ENCODE assay signal across 9 cellular contexts in genomic region chr17:74442670-74443515, GRCh38. TPM values are rescaled to one million over a fixed set of nuclear protein-coding genes. Genes with fewer than 3 reads are reported as not detected.
DNase-seq lines count a peak whose midpoint lies in the region; ATAC-seq lines count a peak whose summit lies in the region.
"Had no signal": no experiment of that assay in that cellular context is flagged by ENCODE, and none has a peak within 500 bp of the region (broad histone marks: within the 10 kb centered on the region; RNA-seq: fewer than 3 reads in every experiment).

No MANE protein-coding gene starts in this region.

- ATAC-seq in HG03103 (IDR thresholded peaks at IDR 0.05; ENCODE audit: low read depth, unreplicated experiment) = peak; percentile 43
- ATAC-seq in effector memory CD8-positive, alpha-beta T cell (replicated peaks) = peak; percentile 54

- H3K4me3 ChIP-seq in urinary bladder (ENCODE audit: low read depth, low read length) = no peak overlapping the region

- peaks cover 4% of the 10 kb centered on the region for H3K36me3 Mint-ChIP-seq in effector memory CD8-positive, alpha-beta T cell (ENCODE audit: insufficient read depth)

- no peaks in the 10 kb centered on the region for H3K4me1 ChIP-seq in urinary bladder (ENCODE audit: insufficient read depth)

- H3K4me1 Mint-ChIP-seq in effector memory CD8-positive, alpha-beta T cell (ENCODE audit: low read depth in 2 of 2) = peaks cover 0 to 14% of the 10 kb centered on the region in 2 donors

- H3K9me3 Mint-ChIP-seq in effector memory CD8-positive, alpha-beta T cell = peaks cover 0 to 4% of the 10 kb centered on the region in 2 donors

- peaks cover 0 to 33% of the 10 kb centered on the region in 2 donors for H3K27me3 Mint-ChIP-seq in effector memory CD8-positive, alpha-beta T cell

- peak; percentile 39 to 74 for DNase-seq in NCI-H2081 (lab: John Stamatoyannopoulos, UW)
- no peak for DNase-seq in NCI-H2081 treated with DMSO at 0.1 percent for 48 hours (lab: John Stamatoyannopoulos, UW)
- DNase-seq in NOMO-1 treated with dmso at 0.1 percent for 144 hours (lab: John Stamatoyannopoulos, UW; ENCODE audit: unreplicated experiment) = peak; percentile 88
- DNase-seq in effector memory CD8-positive, alpha-beta T cell = no peak
- DNase-seq in midbrain (lab: John Stamatoyannopoulos, UW) = peak; percentile 79
- DNase-seq in EL = no peak

- peak overlapping the region in 1 of 2 donors; percentile 44 for H3K4me3 Mint-ChIP-seq in effector memory CD8-positive, alpha-beta T cell

- WGBS in urinary bladder = 13% methylated on average over 28 of the region's 28 CpGs

- peak overlapping the region; percentile 85 for H3K27ac ChIP-seq in urinary bladder (ENCODE audit: low read depth)

- peak overlapping the region in 1 of 2 donors; percentile 38 for H3K27ac Mint-ChIP-seq in effector memory CD8-positive, alpha-beta T cell

- peaks cover 5% of the 10 kb centered on the region for H3K36me3 ChIP-seq in urinary bladder (ENCODE audit: insufficient read depth)

RNA-seq across cellular contexts. Expression of gene GPRC5C, which starts 11.0 kb away (rescaled TPM):
- total RNA-seq in urinary bladder = 27.0 TPM
- 40.6 TPM for polyA plus RNA-seq in urinary bladder

RNA-seq across cellular contexts. Expression of gene CD300A, which starts 23.5 kb away (rescaled TPM):
- 2.7 TPM for total RNA-seq in urinary bladder
- polyA plus RNA-seq in urinary bladder = 5.2 TPM
- polyA plus RNA-seq: AG04450 had no signal

Comparison
In these comparisons a context has a peak if more than half of its experiments do, and no peak if none do; other contexts are left out.
1. DNase-seq: peak in NCI-H2081 (2 of 2), NOMO-1 treated with dmso at 0.1 percent for 144 hours (single experiment) and midbrain (single experiment); none in NCI-H2081 treated with DMSO at 0.1 percent for 48 hours (single experiment), effector memory CD8-positive, alpha-beta T cell (0 of 3) and EL (single experiment).